Comparison of ENCODE assay signal across 21 cellular contexts in the genomic region with DNA sequence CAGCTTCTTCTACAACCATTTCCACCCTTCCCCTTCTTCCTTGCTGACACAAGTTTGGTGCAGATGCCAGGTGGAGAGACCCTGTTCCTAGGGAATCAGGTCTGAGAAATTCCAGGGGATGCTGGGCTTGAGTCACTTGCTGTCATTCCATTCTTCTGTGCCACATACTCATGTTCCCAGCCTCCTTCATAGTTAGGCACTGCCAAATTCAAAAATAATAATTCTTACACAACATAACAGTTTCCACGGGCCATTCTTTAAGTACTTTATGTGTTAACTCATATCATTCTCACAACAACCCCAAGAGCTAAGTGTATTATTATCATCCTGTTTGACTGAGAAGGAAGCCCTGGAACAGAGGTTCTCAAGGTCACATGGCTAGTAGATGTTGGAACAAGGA. TPM values are rescaled to one million over a fixed set of nuclear protein-coding genes. Genes with fewer than 3 reads are reported as not detected.
DNase-seq lines count a peak whose midpoint lies in the region; ATAC-seq, FAIRE-seq and TF ChIP-seq lines count a peak whose summit lies in the region.
"Had no signal": no experiment of that assay in that cellular context is flagged by ENCODE, and none has a peak within 500 bp of the region (broad histone marks: within the 10 kb centered on the region; RNA-seq: fewer than 3 reads in every experiment).

No MANE protein-coding gene starts in this region.

- no peaks in the 10 kb centered on the region for H3K9me3 Mint-ChIP-seq in astrocyte (ENCODE audit: unreplicated experiment)
- H3K9me3 Mint-ChIP-seq in stimulated activated effector memory CD8-positive, alpha-beta T cell treated with anti-CD3 and anti-CD28 coated beads, Interleukin-12 subunit alpha, Interleukin-12 subunit beta, amount 100 ng/mL, for 72 hours, result no peaks in the 10 kb centered on the region
- H3K9me3 Mint-ChIP-seq: CD4-positive, alpha-beta T cell; IgD-negative memory B cell had no signal

- intact Hi-C loops in right lobe of liver (cut with DNase I), result no loop called here

- peaks cover 15% of the 10 kb centered on the region for H3K4me1 Mint-ChIP-seq in astrocyte (ENCODE audit: low read depth, unreplicated experiment)
- peaks cover 4% of the 10 kb centered on the region for H3K4me1 Mint-ChIP-seq in stimulated activated effector memory CD8-positive, alpha-beta T cell treated with anti-CD3 and anti-CD28 coated beads, Interleukin-12 subunit alpha, Interleukin-12 subunit beta, amount 100 ng/mL, for 72 hours

- H3K4me1 ChIP-seq in astrocyte (ENCODE audit: insufficient read depth, low read length) (peaks cover 8% of the 10 kb centered on the region), right lobe of liver (peaks cover 0 to 2% (median 0%) of the 10 kb centered on the region in 4 donors)

- H2AFZ ChIP-seq in astrocyte (ENCODE audit: low read depth, low read length), result no peak overlapping the region

- H3K4me3 Mint-ChIP-seq in astrocyte (ENCODE audit: unreplicated experiment), result no peak overlapping the region
- no peak overlapping the region for H3K4me3 Mint-ChIP-seq in stimulated activated effector memory CD8-positive, alpha-beta T cell treated with anti-CD3 and anti-CD28 coated beads, Interleukin-12 subunit alpha, Interleukin-12 subunit beta, amount 100 ng/mL, for 72 hours
- H3K4me3 Mint-ChIP-seq: B cell; CD4-positive, alpha-beta T cell; IgD-negative memory B cell had no signal

- H3K27ac Mint-ChIP-seq in astrocyte (ENCODE audit: unreplicated experiment), result peak overlapping the region; percentile 28
- H3K27ac Mint-ChIP-seq in stimulated activated effector memory CD8-positive, alpha-beta T cell treated with anti-CD3 and anti-CD28 coated beads, Interleukin-12 subunit alpha, Interleukin-12 subunit beta, amount 100 ng/mL, for 72 hours, result no peak overlapping the region
- H3K27ac Mint-ChIP-seq: B cell; CD4-positive, alpha-beta T cell; IgD-negative memory B cell had no signal

- no peaks in the 10 kb centered on the region for H3K36me3 Mint-ChIP-seq in astrocyte (ENCODE audit: low read depth, unreplicated experiment)
- no peaks in the 10 kb centered on the region for H3K36me3 Mint-ChIP-seq in stimulated activated effector memory CD8-positive, alpha-beta T cell treated with anti-CD3 and anti-CD28 coated beads, Interleukin-12 subunit alpha, Interleukin-12 subunit beta, amount 100 ng/mL, for 72 hours
- H3K36me3 Mint-ChIP-seq: IgD-negative memory B cell had no signal

- FAIRE-seq in astrocyte (lab: Jason Lieb, UNC), result no peak
- FAIRE-seq: D721Med, GM12878 had no signal

- no peak for ATAC-seq in stimulated activated effector memory CD8-positive, alpha-beta T cell treated with anti-CD3 and anti-CD28 coated beads, Interleukin-12 subunit alpha, Interleukin-12 subunit beta, amount 100 ng/mL, for 72 hours
- no peak for ATAC-seq in activated CD4-positive, CD25-positive, alpha-beta regulatory T cell treated with anti-CD3 and anti-CD28 coated beads, Interleukin-2, amount 50 U/mL, for 24 hours
- no peak for ATAC-seq in right lobe of liver
- ATAC-seq: GM12878 had no signal

- TF ChIP-seq CTCF in astrocyte (IDR thresholded peaks at IDR 0.05; ENCODE audit: insufficient read depth, low read depth, low read length) (no peak), right lobe of liver (IDR thresholded peaks at IDR 0.05) (no peak)

- peaks cover 2% of the 10 kb centered on the region for H3K27me3 Mint-ChIP-seq in astrocyte (ENCODE audit: low read depth, unreplicated experiment)

- H3K4me3 ChIP-seq in astrocyte (ENCODE audit: insufficient read depth, low read depth, low read length) (no peak overlapping the region), right lobe of liver (no peak overlapping the region)
- H3K4me3 ChIP-seq: GM12878, HAP-1 had no signal

- H3K79me2 ChIP-seq in astrocyte (ENCODE audit: insufficient read depth, low read length), result no peaks in the 10 kb centered on the region

- no peak overlapping the region for H3K4me2 ChIP-seq in astrocyte (ENCODE audit: low read length)
- H3K4me2 ChIP-seq: KMS-11 had no signal

- no peaks in the 10 kb centered on the region for H4K20me1 ChIP-seq in astrocyte (ENCODE audit: insufficient read depth, low read length)

- no peaks in the 10 kb centered on the region for H3K36me3 ChIP-seq in astrocyte (ENCODE audit: insufficient read depth, low read length)
- H3K36me3 ChIP-seq in right lobe of liver, result no peaks in the 10 kb centered on the region
- H3K36me3 ChIP-seq: HAP-1 had no signal

- H3K27me3 ChIP-seq in astrocyte (ENCODE audit: insufficient read depth, low read length) (no peaks in the 10 kb centered on the region), right lobe of liver (no peaks in the 10 kb centered on the region)

- no peak overlapping the region for H3K9ac ChIP-seq in astrocyte (ENCODE audit: low read length)
- H3K9ac ChIP-seq: KMS-11 had no signal

- H3K27ac ChIP-seq in astrocyte (ENCODE audit: low read depth, low read length) (no peak overlapping the region), right lobe of liver (no peak overlapping the region)
- H3K27ac ChIP-seq: 22Rv1, HL-60, KMS-11 had no signal

- WGBS in right lobe of liver (ENCODE audit: insufficient coverage, low coverage, low lambda C conversion rate, missing lambda C conversion rate), result 43% methylated on average over 1 of the region's 1 CpG

- H3K9me3 ChIP-seq in astrocyte (ENCODE audit: insufficient read depth, low read depth, low read length), result no peaks in the 10 kb centered on the region
- no peaks in the 10 kb centered on the region for H3K9me3 ChIP-seq in right lobe of liver
- H3K9me3 ChIP-seq: HAP-1 had no signal

- DNase-seq in AG08395 (ENCODE audit: low spot score), result peak; percentile 41
- peak; percentile 53 for DNase-seq in GM04503 (ENCODE audit: low read depth)
- no peak for DNase-seq in astrocyte (ENCODE audit: low read depth)
- peak; percentile 3 for DNase-seq in kidney tubule cell (ENCODE audit: low spot score)
- DNase-seq in stimulated activated effector memory CD8-positive, alpha-beta T cell treated with anti-CD3 and anti-CD28 coated beads, Interleukin-12 subunit alpha, Interleukin-12 subunit beta, amount 100 ng/mL, for 72 hours (ENCODE audit: low spot score in 2 of 2), result no peak
- DNase-seq in right lobe of liver, result no peak
- no peak for DNase-seq in SKM-1 treated with dmso at 0.1 percent for 144 hours (lab: John Stamatoyannopoulos, UW; ENCODE audit: unreplicated experiment)
- DNase-seq: C1 segment of cervical spinal cord; CD4-positive, alpha-beta T cell; DMS153; DMS79 treated with DMSO at 0.1 percent for 48 hours; GOT3 had no signal

- TF ChIP-seq POLR2A in right lobe of liver (IDR thresholded peaks at IDR 0.05), result no peak

RNA-seq across cellular contexts. Expression of a gene that starts 27.1 kb away (rescaled TPM):
- 125 and 131 TPM in 2 replicates for total RNA-seq in astrocyte
- 10 to 100 TPM; 31.8 to 60.6 (median 50.2) TPM for total RNA-seq in right lobe of liver

Comparison
In these comparisons a context has a peak if more than half of its experiments do, and no peak if none do; other contexts are left out.
1. DNase-seq: peak in AG08395 (single experiment), GM04503 (single experiment) and kidney tubule cell (single experiment); none in astrocyte (single experiment), stimulated activated effector memory CD8-positive, alpha-beta T cell treated with anti-CD3 and anti-CD28 coated beads, Interleukin-12 subunit alpha, Interleukin-12 subunit beta, amount 100 ng/mL, for 72 hours (0 of 2), right lobe of liver (0 of 3) and SKM-1 treated with dmso at 0.1 percent for 144 hours (single experiment).